ENCODE assay signal across 20 cellular contexts in genomic region chr6:5554226-5554625, GRCh38.
DNase-seq lines count a peak whose midpoint lies in the region; ATAC-seq, FAIRE-seq and TF ChIP-seq lines count a peak whose summit lies in the region.
"Had no signal": no experiment of that assay in that cellular context is flagged by ENCODE, and none has a peak within 500 bp of the region (broad histone marks: within the 10 kb centered on the region; RNA-seq: fewer than 3 reads in every experiment).

No MANE protein-coding gene starts in this region.

- H2BK120ac ChIP-seq in trophoblast cell (ENCODE audit: insufficient read depth, low read length, poor library complexity) = no peak overlapping the region

- H3K9me3 Mint-ChIP-seq in activated T-helper 17 cell treated with anti-CD3 and anti-CD28 coated beads, Interleukin-2, amount 50 U/mL, for 72 hours = peaks cover 10% of the 10 kb centered on the region
- peaks cover 13% of the 10 kb centered on the region for H3K9me3 Mint-ChIP-seq in stimulated activated memory B cell treated with anti-CD40 and anti-IgM and Interleukin-4, amounts not matched to agents 10 μg/mL and 1 μg/mL and 100 μg/mL, for 72 hours

- H2AFZ ChIP-seq in HepG2 (ENCODE audit: low read length) = no peak overlapping the region
- H2AFZ ChIP-seq in trophoblast cell (ENCODE audit: insufficient read depth, low read length, poor library complexity) = no peak overlapping the region
- H2AFZ ChIP-seq: GM23338 had no signal

- ATAC-seq in activated T-helper 17 cell treated with anti-CD3 and anti-CD28 coated beads, Interleukin-2, amount 50 U/mL, for 72 hours (replicated peaks) = no peak
- peak; percentile 82 for ATAC-seq in HepG2
- ATAC-seq in stimulated activated memory B cell treated with anti-CD40 and anti-IgM and Interleukin-4, amounts not matched to agents 10 μg/mL and 1 μg/mL and 100 μg/mL, for 72 hours = no peak
- ATAC-seq: CD8-positive, alpha-beta T cell; GM23338; HCT116 had no signal

- H2BK12ac ChIP-seq in trophoblast cell (ENCODE audit: low read length) = no peak overlapping the region

- H3K4me3 ChIP-seq in HepG2 (replicated peaks in 1 of 3; ENCODE audit: insufficient read depth in 1 of 3, low read depth in 2 of 3, low read length in 3 of 3) (no peak overlapping the region), A673 (ENCODE audit: low read depth, low read length, poor library complexity, severe bottlenecking) (no peak overlapping the region), trophoblast cell (ENCODE audit: low read depth, low read length) (no peak overlapping the region)
- H3K4me3 ChIP-seq: BLaER1, GM23338 had no signal

- no peak overlapping the region for H4K12ac ChIP-seq in trophoblast cell (ENCODE audit: low read depth, low read length)

- no peak for TF ChIP-seq EP300 in HepG2 (IDR thresholded peaks at IDR 0.05; ENCODE audit: low read depth in 2 of 2, low read length in 2 of 2)
- no peak for TF ChIP-seq EP300 in HepG2 (CRISPR knock-in tag; IDR thresholded peaks at IDR 0.05; ENCODE audit: borderline replicate concordance)

- intact Hi-C loops in HepG2 (cut with micrococcal nuclease; ENCODE audit: unreplicated experiment) (no loop called here), A673 (cut with micrococcal nuclease; ENCODE audit: unreplicated experiment) (no loop called here)

- 47% methylated on average over 1 of the region's 1 CpG for WGBS in HepG2 (ENCODE audit: low lambda C conversion rate)
- no CpG with 5 or more reads among the region's 1 CpG for WGBS in trophoblast cell (ENCODE audit: extremely low coverage, insufficient coverage, insufficient read length)

- H3K4me1 ChIP-seq in HepG2 (ENCODE audit: insufficient read depth, low read length) (peaks cover 10% of the 10 kb centered on the region), A673 (ENCODE audit: insufficient read depth, low read length, poor library complexity, severe bottlenecking) (no peaks in the 10 kb centered on the region), trophoblast cell (ENCODE audit: control insufficient read depth in 1 of 2, insufficient read depth in 2 of 2, low read length in 2 of 2) (peaks cover 0 to 6% of the 10 kb centered on the region in 2 experiments)
- H3K4me1 ChIP-seq: BLaER1 had no signal

- TF ChIP-seq POLR2A in GM12892 (IDR thresholded peaks at IDR 0.05; ENCODE audit: low read depth, low read length) (no peak), HepG2 (IDR thresholded peaks at IDR 0.05; ENCODE audit: insufficient read depth in 1 of 2, low read depth in 2 of 2, low read length in 2 of 2) (no peak)

- no peaks in the 10 kb centered on the region for H3K36me3 ChIP-seq in HepG2 (replicated peaks in 1 of 2; ENCODE audit: control insufficient read depth in 1 of 2, insufficient read depth in 2 of 2, low read length in 2 of 2)
- no peaks in the 10 kb centered on the region for H3K36me3 ChIP-seq in A673 (ENCODE audit: insufficient read depth, low read length, poor library complexity, severe bottlenecking)
- peaks cover 0 to 3% of the 10 kb centered on the region in 2 experiments for H3K36me3 ChIP-seq in trophoblast cell (ENCODE audit: control insufficient read depth in 1 of 2, insufficient read depth in 2 of 2, low read length in 2 of 2)

- no peaks in the 10 kb centered on the region for H3K9me3 ChIP-seq in HepG2 (ENCODE audit: low read length)
- H3K9me3 ChIP-seq in A673 (ENCODE audit: low read depth, low read length, poor library complexity, severe bottlenecking) = peaks cover 6% of the 10 kb centered on the region
- peaks cover 3% of the 10 kb centered on the region for H3K9me3 ChIP-seq in trophoblast cell (ENCODE audit: insufficient read depth, low read depth, low read length)
- H3K9me3 ChIP-seq: Caco-2 had no signal

- H3K27ac ChIP-seq in HepG2 (ENCODE audit: extremely low read length, insufficient read depth, low read length) (no peak overlapping the region), A673 (ENCODE audit: low read depth, low read length, poor library complexity, severe bottlenecking) (no peak overlapping the region), trophoblast cell (ENCODE audit: low read depth, low read length) (no peak overlapping the region)
- H3K27ac ChIP-seq: BLaER1, C4-2B had no signal

- no peak overlapping the region for H3K14ac ChIP-seq in trophoblast cell (ENCODE audit: low read length)

- no peak overlapping the region for H3K4ac ChIP-seq in trophoblast cell (ENCODE audit: low read depth, low read length)

- no peak for DNase-seq in GM12892 (ENCODE audit: insufficient read length)
- peak; percentile 47 for DNase-seq in HepG2 (ENCODE audit: low spot score)
- DNase-seq in A673 (ENCODE audit: low spot score) = no peak
- no peak for DNase-seq in NAMALWA (ENCODE audit: low spot score)
- no peak for DNase-seq in trophoblast cell
- DNase-seq: CD4-positive, CD25-positive, alpha-beta regulatory T cell; CD8-positive, alpha-beta T cell; DMS153; DND-41; H9 had no signal

- no peak for TF ChIP-seq CTCF in HepG2 (CRISPR knock-in tag; IDR thresholded peaks at IDR 0.05)
- no peak for TF ChIP-seq CTCF in A673 (conservative IDR thresholded peaks at IDR 0.05; ENCODE audit: low read depth, low read length)

- H3K4me2 ChIP-seq in HepG2 (ENCODE audit: low read depth, low read length) = no peak overlapping the region
- H3K4me2 ChIP-seq in trophoblast cell (ENCODE audit: low read length) = no peak overlapping the region
- H3K4me2 ChIP-seq: BLaER1, GM23338 had no signal

- no peak overlapping the region for H3K23ac ChIP-seq in trophoblast cell (ENCODE audit: low read length)

- H2AK5ac ChIP-seq in trophoblast cell (ENCODE audit: low read length) = no peak overlapping the region

- H3K79me1 ChIP-seq in trophoblast cell (ENCODE audit: low read length) = no peaks in the 10 kb centered on the region

- no peak overlapping the region for H4K8ac ChIP-seq in trophoblast cell (ENCODE audit: low read depth, low read length)

- BruUV-seq in HepG2 (replicated peaks; lab: Mats Ljungman, UMichigan) (no TSS peak), A673 (replicated peaks; lab: Mats Ljungman, UMichigan) (no TSS peak)

- FAIRE-seq in GM12892 (lab: Jason Lieb, UNC) (peak; percentile 36), HepG2 (lab: Jason Lieb, UNC) (peak; percentile 40)
- FAIRE-seq: G401.6, GM19239 had no signal

- POLR2A ChIA-PET in HepG2 (lab: Yijun Ruan, JAX) (no interaction called here), A673 (lab: Charles Lee; ENCODE audit: low non-redundant PET) (no interaction called here)

- H3K27me3 ChIP-seq in HepG2 (ENCODE audit: control insufficient read depth in 1 of 2, insufficient read depth in 2 of 2, low read length in 2 of 2) (no peaks in the 10 kb centered on the region), A673 (replicated peaks; ENCODE audit: insufficient read depth, low read depth, low read length, poor library complexity) (no peaks in the 10 kb centered on the region), trophoblast cell (ENCODE audit: insufficient read depth, low read length) (no peaks in the 10 kb centered on the region)
- H3K27me3 ChIP-seq: BLaER1 had no signal

- H3K9ac ChIP-seq in HepG2 (ENCODE audit: insufficient read depth, low read depth, low read length) = no peak overlapping the region
- no peak overlapping the region for H3K9ac ChIP-seq in trophoblast cell (ENCODE audit: low read length)
- H3K9ac ChIP-seq: BLaER1 had no signal

- no peaks in the 10 kb centered on the region for H3K4me1 Mint-ChIP-seq in activated T-helper 17 cell treated with anti-CD3 and anti-CD28 coated beads, Interleukin-2, amount 50 U/mL, for 72 hours
- peaks cover 7% of the 10 kb centered on the region for H3K4me1 Mint-ChIP-seq in stimulated activated memory B cell treated with anti-CD40 and anti-IgM and Interleukin-4, amounts not matched to agents 10 μg/mL and 1 μg/mL and 100 μg/mL, for 72 hours

- H3K36me3 Mint-ChIP-seq in activated T-helper 17 cell treated with anti-CD3 and anti-CD28 coated beads, Interleukin-2, amount 50 U/mL, for 72 hours (ENCODE audit: low read depth) = no peaks in the 10 kb centered on the region
- peaks cover 54% of the 10 kb centered on the region for H3K36me3 Mint-ChIP-seq in stimulated activated memory B cell treated with anti-CD40 and anti-IgM and Interleukin-4, amounts not matched to agents 10 μg/mL and 1 μg/mL and 100 μg/mL, for 72 hours

- H3K79me2 ChIP-seq in HepG2 (ENCODE audit: insufficient read depth, low read length) = no peaks in the 10 kb centered on the region
- H3K79me2 ChIP-seq in trophoblast cell (ENCODE audit: control insufficient read depth, insufficient read depth, low read length, poor library complexity) = no peaks in the 10 kb centered on the region

- no peak overlapping the region for H2BK5ac ChIP-seq in trophoblast cell (ENCODE audit: low read depth, low read length, poor library complexity)

- no peak overlapping the region for H4K91ac ChIP-seq in trophoblast cell (ENCODE audit: low read depth, low read length)

- no peaks in the 10 kb centered on the region for H4K20me1 ChIP-seq in HepG2 (ENCODE audit: insufficient read depth, low read length)
- H4K20me1 ChIP-seq: BLaER1 had no signal

- in situ Hi-C loops in HepG2 (cut with HindIII; ENCODE audit: extremely low pct_ligation_motif_present, low pct_unique_long_range_greater_than_20kb) = no loop called here

- TF ChIP-seq RAD21 in HepG2 (CRISPR knock-in tag; IDR thresholded peaks at IDR 0.05) = no peak

- H3K18ac ChIP-seq in trophoblast cell (ENCODE audit: low read length) = no peak overlapping the region

- CTCF ChIA-PET in HepG2 (lab: Yijun Ruan, JAX; ENCODE audit: low intra/inter-chr PET ratio, low total read pairs) (no interaction called here), A673 (lab: Charles Lee) (no interaction called here)

- no peaks in the 10 kb centered on the region for H3K27me3 Mint-ChIP-seq in activated T-helper 17 cell treated with anti-CD3 and anti-CD28 coated beads, Interleukin-2, amount 50 U/mL, for 72 hours
- H3K27me3 Mint-ChIP-seq in stimulated activated memory B cell treated with anti-CD40 and anti-IgM and Interleukin-4, amounts not matched to agents 10 μg/mL and 1 μg/mL and 100 μg/mL, for 72 hours = no peaks in the 10 kb centered on the region
- H3K27me3 Mint-ChIP-seq: B cell; CD4-positive, CD25-positive, alpha-beta regulatory T cell had no signal

- H3K27ac Mint-ChIP-seq in activated T-helper 17 cell treated with anti-CD3 and anti-CD28 coated beads, Interleukin-2, amount 50 U/mL, for 72 hours = peak overlapping the region; percentile 34
- peak overlapping the region; percentile 60 for H3K27ac Mint-ChIP-seq in stimulated activated memory B cell treated with anti-CD40 and anti-IgM and Interleukin-4, amounts not matched to agents 10 μg/mL and 1 μg/mL and 100 μg/mL, for 72 hours
- H3K27ac Mint-ChIP-seq: B cell; CD4-positive, CD25-positive, alpha-beta regulatory T cell; CD8-positive, alpha-beta T cell; GM23338 had no signal

- no peak overlapping the region for H3K4me3 Mint-ChIP-seq in activated T-helper 17 cell treated with anti-CD3 and anti-CD28 coated beads, Interleukin-2, amount 50 U/mL, for 72 hours
- H3K4me3 Mint-ChIP-seq in stimulated activated memory B cell treated with anti-CD40 and anti-IgM and Interleukin-4, amounts not matched to agents 10 μg/mL and 1 μg/mL and 100 μg/mL, for 72 hours = no peak overlapping the region
- H3K4me3 Mint-ChIP-seq: B cell; CD4-positive, CD25-positive, alpha-beta regulatory T cell; CD8-positive, alpha-beta T cell; GM23338; H9 had no signal

TF ChIP-seq in HepG2, 621 proteins besides CTCF, POLR2A, EP300 and RAD21 (continues in another document):
- no peak for TF ChIP-seq MAFF (IDR thresholded peaks at IDR 0.05; ENCODE audit: low read depth, low read length)
